Comparison of ENCODE assay signal across 35 cellular contexts in the genomic region with DNA sequence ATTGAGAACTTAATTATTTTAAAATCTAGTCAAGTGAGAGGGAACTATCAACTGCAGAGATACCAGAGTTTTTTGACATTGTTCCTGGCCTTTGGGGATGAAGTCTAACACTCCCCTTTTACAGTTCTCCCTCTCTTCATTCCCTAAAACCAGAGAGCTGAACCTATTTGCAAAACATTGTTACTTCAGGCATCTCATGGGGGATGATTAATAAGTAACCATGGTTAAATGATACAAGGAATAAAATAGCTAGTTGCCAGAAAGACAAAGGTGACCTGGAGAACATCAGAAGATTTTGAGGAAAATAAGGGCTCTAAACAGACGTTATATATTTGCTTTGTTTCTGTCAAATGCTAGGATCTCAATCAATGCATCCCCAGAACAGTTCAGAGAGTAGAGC. TPM values are rescaled to one million over a fixed set of nuclear protein-coding genes. Genes with fewer than 3 reads are reported as not detected.
"Had no signal": no experiment of that assay in that cellular context is flagged by ENCODE, and none has a peak within 500 bp of the region (broad histone marks: within the 10 kb centered on the region; RNA-seq: fewer than 3 reads in every experiment).

No MANE protein-coding gene starts in this region.

- H3K27ac Mint-ChIP-seq: activated CD4-positive, alpha-beta memory T cell treated with anti-CD3 and anti-CD28 coated beads for 36 hours; activated CD4-positive, alpha-beta T cell treated with anti-CD3 and anti-CD28 coated beads for 36 hours; activated CD4-positive, alpha-beta T cell treated with anti-CD3 and anti-CD28 coated beads, Interleukin-2, amount 10 ng/mL, durations not matched to agents 24 days and 14 days; activated naive CD4-positive, alpha-beta T cell treated with anti-CD3 and anti-CD28 coated beads, Interleukin-2, amount 10 ng/mL, durations not matched to agents 7 days and 5 days; activated naive CD4-positive, alpha-beta T cell treated with anti-CD3 and anti-CD28 coated beads, Interleukin-2, amount 50 U/mL, for 72 hours; activated naive CD8-positive, alpha-beta T cell treated with anti-CD3 and anti-CD28 coated beads, Interleukin-2, amount 10 ng/mL, durations not matched to agents 7 days and 5 days; activated T-cell treated with anti-CD3 and anti-CD28 coated beads, Interleukin-2, amount 50 U/mL, for 24 hours; activated T-cell treated with anti-CD3 and anti-CD28 coated beads, Interleukin-2, amount 50 U/mL, for 72 hours; brain had no signal

- H3K36me3 Mint-ChIP-seq: activated CD4-positive, alpha-beta memory T cell treated with anti-CD3 and anti-CD28 coated beads for 36 hours; activated naive CD4-positive, alpha-beta T cell treated with anti-CD3 and anti-CD28 coated beads, Interleukin-2, amount 10 ng/mL, durations not matched to agents 7 days and 5 days; activated naive CD4-positive, alpha-beta T cell treated with anti-CD3 and anti-CD28 coated beads, Interleukin-2, amount 50 U/mL, for 72 hours; activated naive CD8-positive, alpha-beta T cell treated with anti-CD3 and anti-CD28 coated beads, Interleukin-2, amount 10 ng/mL, durations not matched to agents 7 days and 5 days; brain had no signal

- H3K4me3 ChIP-seq: ascending aorta, breast epithelium, cardiac muscle cell, colonic mucosa, esophagus squamous epithelium, gastroesophageal sphincter had no signal

- H3K4me1 Mint-ChIP-seq: activated CD4-positive, alpha-beta T cell treated with anti-CD3 and anti-CD28 coated beads for 36 hours; activated CD4-positive, alpha-beta T cell treated with anti-CD3 and anti-CD28 coated beads, Interleukin-2, amount 10 ng/mL, durations not matched to agents 24 days and 14 days; activated naive CD4-positive, alpha-beta T cell treated with anti-CD3 and anti-CD28 coated beads, Interleukin-2, amount 10 ng/mL, durations not matched to agents 7 days and 5 days; activated naive CD8-positive, alpha-beta T cell treated with anti-CD3 and anti-CD28 coated beads, Interleukin-2, amount 10 ng/mL, durations not matched to agents 7 days and 5 days; brain had no signal

- H3K9me3 ChIP-seq: ascending aorta, breast epithelium, colonic mucosa, esophagus squamous epithelium, gastroesophageal sphincter had no signal

- DNase-seq: activated CD4-positive, alpha-beta memory T cell treated with anti-CD3 and anti-CD28 coated beads for 36 hours; activated CD4-positive, alpha-beta T cell treated with anti-CD3 and anti-CD28 coated beads for 36 hours; activated CD4-positive, alpha-beta T cell treated with anti-CD3 and anti-CD28 coated beads, Interleukin-2, amount 10 ng/mL, durations not matched to agents 24 days and 14 days; activated CD4-positive, CD25-positive, alpha-beta regulatory T cell; activated CD4-positive, CD25-positive, alpha-beta regulatory T cell treated with anti-CD3 and anti-CD28 coated beads, Interleukin-2, amount 50 U/mL, for 72 hours; activated CD8-positive, alpha-beta memory T cell treated with anti-CD3 and anti-CD28 coated beads, Interleukin-2, amount 50 U/mL, for 48 hours; activated gamma-delta T cell; activated naive CD4-positive, alpha-beta T cell; activated naive CD4-positive, alpha-beta T cell treated with anti-CD3 and anti-CD28 coated beads, Interleukin-2, amount 10 ng/mL, durations not matched to agents 7 days and 5 days; activated naive CD8-positive, alpha-beta T cell treated with anti-CD3 and anti-CD28 coated beads, Interleukin-2, amount 10 ng/mL, durations not matched to agents 7 days and 5 days; activated T-cell treated with anti-CD3 and anti-CD28 coated beads for 4 hours; activated T-cell treated with anti-CD3 and anti-CD28 coated beads, Interleukin-2, amount 50 U/mL, for 24 hours; activated T-cell treated with anti-CD3 and anti-CD28 coated beads, Interleukin-2, amount 50 U/mL, for 72 hours; central memory CD4-positive, alpha-beta T cell; cerebellar nuclear complex; colonic mucosa; effector CD8-positive, alpha-beta T cell; esophagus squamous epithelium; foreskin melanocyte; T-helper 2 cell had no signal

- H3K27me3 Mint-ChIP-seq: activated T-cell treated with anti-CD3 and anti-CD28 coated beads, Interleukin-2, amount 50 U/mL, for 24 hours; brain had no signal

- H3K9me3 Mint-ChIP-seq: activated CD4-positive, alpha-beta memory T cell treated with anti-CD3 and anti-CD28 coated beads for 36 hours; activated CD4-positive, alpha-beta T cell treated with anti-CD3 and anti-CD28 coated beads, Interleukin-2, amount 10 ng/mL, durations not matched to agents 24 days and 14 days; activated naive CD4-positive, alpha-beta T cell treated with anti-CD3 and anti-CD28 coated beads, Interleukin-2, amount 10 ng/mL, durations not matched to agents 7 days and 5 days; activated naive CD4-positive, alpha-beta T cell treated with anti-CD3 and anti-CD28 coated beads, Interleukin-2, amount 50 U/mL, for 72 hours; activated naive CD8-positive, alpha-beta T cell treated with anti-CD3 and anti-CD28 coated beads, Interleukin-2, amount 10 ng/mL, durations not matched to agents 7 days and 5 days; activated T-cell treated with anti-CD3 and anti-CD28 coated beads, Interleukin-2, amount 50 U/mL, for 24 hours; activated T-cell treated with anti-CD3 and anti-CD28 coated beads, Interleukin-2, amount 50 U/mL, for 72 hours; brain had no signal

- H3K4me1 ChIP-seq: ascending aorta, breast epithelium, colonic mucosa, esophagus squamous epithelium, gastroesophageal sphincter had no signal

- H3K27ac ChIP-seq: ascending aorta, breast epithelium, cardiac muscle cell, colonic mucosa, epithelial cell of prostate, esophagus squamous epithelium, gastroesophageal sphincter had no signal

- H3K36me3 ChIP-seq: ascending aorta, breast epithelium, cardiac muscle cell, colonic mucosa, esophagus squamous epithelium, gastroesophageal sphincter had no signal

- H3K4me3 Mint-ChIP-seq: activated CD4-positive, alpha-beta memory T cell treated with anti-CD3 and anti-CD28 coated beads for 36 hours; activated CD4-positive, alpha-beta T cell treated with anti-CD3 and anti-CD28 coated beads for 36 hours; activated CD4-positive, alpha-beta T cell treated with anti-CD3 and anti-CD28 coated beads, Interleukin-2, amount 10 ng/mL, durations not matched to agents 24 days and 14 days; activated naive CD4-positive, alpha-beta T cell treated with anti-CD3 and anti-CD28 coated beads, Interleukin-2, amount 10 ng/mL, durations not matched to agents 7 days and 5 days; activated naive CD8-positive, alpha-beta T cell treated with anti-CD3 and anti-CD28 coated beads, Interleukin-2, amount 10 ng/mL, durations not matched to agents 7 days and 5 days; activated T-cell treated with anti-CD3 and anti-CD28 coated beads, Interleukin-2, amount 50 U/mL, for 24 hours; activated T-cell treated with anti-CD3 and anti-CD28 coated beads, Interleukin-2, amount 50 U/mL, for 72 hours; brain had no signal

- ATAC-seq: activated CD4-positive, alpha-beta T cell treated with anti-CD3 and anti-CD28 coated beads for 36 hours; activated naive CD4-positive, alpha-beta T cell treated with anti-CD3 and anti-CD28 coated beads, Interleukin-2, amount 50 U/mL, for 72 hours; activated T-cell treated with anti-CD3 and anti-CD28 coated beads, Interleukin-2, amount 50 U/mL, for 72 hours; gastroesophageal sphincter had no signal

- FAIRE-seq: endometrium, endothelial cell of umbilical vein had no signal

RNA-seq across cellular contexts. Expression of gene PDE6H, which starts 42.3 kb away (rescaled TPM):
- total RNA-seq: activated CD4-positive, alpha-beta memory T cell treated with anti-CD3 and anti-CD28 coated beads for 36 hours; activated CD4-positive, alpha-beta T cell treated with anti-CD3 and anti-CD28 coated beads, Interleukin-2, amount 10 ng/mL, durations not matched to agents 24 days and 14 days; activated naive CD4-positive, alpha-beta T cell treated with anti-CD3 and anti-CD28 coated beads, Interleukin-2, amount 50 U/mL, for 72 hours; activated naive CD8-positive, alpha-beta T cell treated with anti-CD3 and anti-CD28 coated beads, Interleukin-2, amount 10 ng/mL, durations not matched to agents 7 days and 5 days; activated T-cell treated with anti-CD3 and anti-CD28 coated beads, Interleukin-2, amount 50 U/mL, for 72 hours; ascending aorta; breast epithelium; cardiac muscle cell; colonic mucosa; dermis microvascular lymphatic vessel endothelial cell; endothelial cell of umbilical vein; esophagus squamous epithelium; fibroblast of lung; fibroblast of villous mesenchyme; gastroesophageal sphincter; glomerular endothelial cell; T-helper 1 cell treated with Interleukin-12 subunit alpha and Interleukin-12 subunit beta and Interleukin-4 antibody, amounts not matched to agents 30 ng/mL and 1 ng/mL, for 36 hours had no signal
- polyA plus RNA-seq: cardiac muscle cell, endothelial cell of umbilical vein, esophagus, fibroblast of lung had no signal
